ENCODE assay signal across 19 cellular contexts in the genomic region with DNA sequence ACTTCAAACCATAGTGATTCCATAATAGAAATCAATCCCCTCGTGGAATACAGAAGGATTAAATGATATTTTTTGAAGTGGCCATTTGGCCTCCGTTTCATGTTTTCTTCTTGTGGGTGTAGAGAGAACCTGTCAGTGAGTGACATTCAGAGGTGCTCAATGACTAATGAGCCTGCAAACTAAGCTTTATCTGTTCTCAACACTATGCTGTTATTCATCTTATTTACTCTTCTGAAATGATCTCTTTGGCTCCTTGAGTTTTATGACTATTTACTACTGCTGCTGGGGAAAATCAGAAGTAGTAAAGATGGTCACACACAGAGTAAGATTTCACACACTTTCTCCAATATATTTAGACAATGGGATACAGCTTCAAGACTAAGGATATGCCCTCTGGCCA. TPM values are rescaled to one million over a fixed set of nuclear protein-coding genes. Genes with fewer than 3 reads are reported as not detected.
DNase-seq lines count a peak whose midpoint lies in the region; ATAC-seq and TF ChIP-seq lines count a peak whose summit lies in the region.
"Had no signal": no experiment of that assay in that cellular context is flagged by ENCODE, and none has a peak within 500 bp of the region (broad histone marks: within the 10 kb centered on the region; RNA-seq: fewer than 3 reads in every experiment).

No MANE protein-coding gene starts in this region.

- H3K36me3 Mint-ChIP-seq in activated T-helper 17 cell treated with anti-CD3 and anti-CD28 coated beads, Interleukin-2, amount 50 U/mL, for 72 hours (ENCODE audit: low read depth), result peaks cover 4% of the 10 kb centered on the region
- peaks cover 41% of the 10 kb centered on the region for H3K36me3 Mint-ChIP-seq in HFFc6 (ENCODE audit: low read depth)

- intact Hi-C loops in mucosa of descending colon (cut with DNase I, micrococcal nuclease), result no loop called here

- H3K27ac Mint-ChIP-seq in activated T-helper 17 cell treated with anti-CD3 and anti-CD28 coated beads, Interleukin-2, amount 50 U/mL, for 72 hours, result peak overlapping the region; percentile 12
- H3K27ac Mint-ChIP-seq in HFFc6, result no peak overlapping the region
- H3K27ac Mint-ChIP-seq: activated CD8-positive, alpha-beta memory T cell treated with anti-CD3 and anti-CD28 coated beads, Interleukin-2, amount 10 ng/mL, durations not matched to agents 7 days and 5 days; WTC11 had no signal

- H3K9me3 ChIP-seq in mucosa of descending colon, result peaks cover 28% of the 10 kb centered on the region

- H3K4me3 ChIP-seq in mucosa of descending colon, result no peak overlapping the region
- H3K4me3 ChIP-seq: coronary artery, transverse colon had no signal

- H3K4me1 ChIP-seq in mucosa of descending colon (ENCODE audit: low read depth), result peaks cover 7% of the 10 kb centered on the region

- TF ChIP-seq CTCF in mucosa of descending colon (IDR thresholded peaks at IDR 0.05) (no peak), HFFc6 (IDR thresholded peaks at IDR 0.05) (no peak)

- no peaks in the 10 kb centered on the region for H3K36me3 ChIP-seq in mucosa of descending colon (ENCODE audit: low read depth)
- H3K36me3 ChIP-seq: transverse colon had no signal

- H3K4me1 Mint-ChIP-seq in activated T-helper 17 cell treated with anti-CD3 and anti-CD28 coated beads, Interleukin-2, amount 50 U/mL, for 72 hours, result peaks cover 47% of the 10 kb centered on the region
- peaks cover 48% of the 10 kb centered on the region for H3K4me1 Mint-ChIP-seq in HFFc6 (ENCODE audit: low read depth)

- H3K4me3 Mint-ChIP-seq in activated T-helper 17 cell treated with anti-CD3 and anti-CD28 coated beads, Interleukin-2, amount 50 U/mL, for 72 hours, result peak overlapping the region; percentile 23
- no peak overlapping the region for H3K4me3 Mint-ChIP-seq in HFFc6
- H3K4me3 Mint-ChIP-seq: activated CD8-positive, alpha-beta memory T cell treated with anti-CD3 and anti-CD28 coated beads, Interleukin-2, amount 10 ng/mL, durations not matched to agents 7 days and 5 days; natural killer cell treated with Interleukin-12 subunit alpha and Interleukin-12 subunit beta and Interleukin-15 and Interleukin-18, amount 100 ng/mL, for 72 hours; WTC11 had no signal

- no peaks in the 10 kb centered on the region for H3K27me3 Mint-ChIP-seq in activated T-helper 17 cell treated with anti-CD3 and anti-CD28 coated beads, Interleukin-2, amount 50 U/mL, for 72 hours
- no peaks in the 10 kb centered on the region for H3K27me3 Mint-ChIP-seq in HFFc6 (ENCODE audit: insufficient read depth)
- H3K27me3 Mint-ChIP-seq: activated CD8-positive, alpha-beta memory T cell treated with anti-CD3 and anti-CD28 coated beads, Interleukin-2, amount 10 ng/mL, durations not matched to agents 7 days and 5 days; natural killer cell treated with Interleukin-12 subunit alpha and Interleukin-12 subunit beta and Interleukin-15 and Interleukin-18, amount 100 ng/mL, for 72 hours; progenitor cell of endocrine pancreas had no signal

- H3K9me3 Mint-ChIP-seq in activated T-helper 17 cell treated with anti-CD3 and anti-CD28 coated beads, Interleukin-2, amount 50 U/mL, for 72 hours, result no peaks in the 10 kb centered on the region
- peaks cover 37% of the 10 kb centered on the region for H3K9me3 Mint-ChIP-seq in HFFc6
- H3K9me3 Mint-ChIP-seq: natural killer cell treated with Interleukin-12 subunit alpha and Interleukin-12 subunit beta and Interleukin-15 and Interleukin-18, amount 100 ng/mL, for 72 hours had no signal

- ATAC-seq in GM18868 (IDR thresholded peaks at IDR 0.05; ENCODE audit: unreplicated experiment), result peak; percentile 41
- ATAC-seq in activated T-helper 17 cell treated with anti-CD3 and anti-CD28 coated beads, Interleukin-2, amount 50 U/mL, for 72 hours (replicated peaks), result peak; percentile 92
- peak; percentile 56 for ATAC-seq in mucosa of descending colon
- ATAC-seq in GM21367 (IDR thresholded peaks at IDR 0.05; ENCODE audit: unreplicated experiment), result no peak
- ATAC-seq: activated CD8-positive, alpha-beta memory T cell treated with anti-CD3 and anti-CD28 coated beads, Interleukin-2, amount 10 ng/mL, durations not matched to agents 7 days and 5 days; natural killer cell treated with Interleukin-12 subunit alpha and Interleukin-12 subunit beta and Interleukin-15 and Interleukin-18, amount 100 ng/mL, for 72 hours; WTC11 had no signal

- DNase-seq in DMS53 (lab: John Stamatoyannopoulos, UW) (peak; percentile 11), DMS53 treated with DMSO at 0.1 percent for 48 hours (lab: John Stamatoyannopoulos, UW; ENCODE audit: unreplicated experiment) (no peak), mucosa of descending colon (no peak), HFFc6 (no peak), HK-2 (ENCODE audit: unreplicated experiment) (no peak)
- DNase-seq: 8988T; activated CD8-positive, alpha-beta memory T cell treated with anti-CD3 and anti-CD28 coated beads, Interleukin-2, amount 10 ng/mL, durations not matched to agents 7 days and 5 days; activated naive CD4-positive, alpha-beta T cell treated with Interleukin-2 at 50 U/mL for 16 hours; NCI-H2029 treated with DMSO at 0.1 percent for 48 hours; NCI-H774; small intestine; transverse colon had no signal

RNA-seq across cellular contexts. Expression of gene ATP2B1, which starts 30.4 kb away (rescaled TPM):
- total RNA-seq in activated T-helper 17 cell treated with anti-CD3 and anti-CD28 coated beads, Interleukin-2, amount 50 U/mL, for 72 hours, result 10 to 100 TPM; 21.1 to 27.0 TPM
- total RNA-seq in mucosa of descending colon, result 10 to 100 TPM; 48.4 to 83.2 (median 60.2) TPM
- total RNA-seq in HFFc6 (2021; fragmentation: NEBNext Ultra II Directional; extraction: Animal tissue kit (Norgen Biotek cat#: 25700)), result 10 to 100 TPM; 45.3 to 67.6 (median 53.4) TPM
